8 cellular contexts compared by ENCODE assay signal in the genomic region with DNA sequence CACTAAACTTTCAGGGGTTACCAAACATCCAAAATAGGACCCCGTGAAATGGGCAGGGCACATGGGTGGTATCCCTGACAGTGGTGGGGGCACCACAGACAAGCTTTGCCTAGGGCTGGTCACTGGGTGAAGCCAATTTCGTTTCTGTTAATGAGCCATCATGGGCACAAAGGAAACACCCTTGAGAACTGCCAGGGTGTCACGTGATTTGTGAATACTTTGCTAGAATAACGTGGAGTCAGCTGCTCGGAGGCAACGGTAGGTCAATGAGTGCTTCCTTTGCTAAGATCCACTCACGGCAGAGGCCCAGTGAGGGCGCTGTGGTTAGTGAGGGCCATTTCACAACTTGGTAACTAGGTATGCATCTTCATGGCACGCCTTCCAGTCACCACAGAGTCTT.
"Had no signal": no experiment of that assay in that cellular context is flagged by ENCODE, and none has a peak within 500 bp of the region (broad histone marks: within the 10 kb centered on the region; RNA-seq: fewer than 3 reads in every experiment).

No MANE protein-coding gene starts in this region.

- H3K4me3 Mint-ChIP-seq: HFFc6, IgD-negative memory B cell had no signal

- FAIRE-seq: HTR-8/SVneo had no signal

- H3K4me3 ChIP-seq: GM23248, HAP-1 had no signal

- H3K27ac Mint-ChIP-seq: HFFc6, IgD-negative memory B cell had no signal

- DNase-seq: GM23248, GOT3, H7, HFFc6 had no signal

- H3K36me3 ChIP-seq: HAP-1 had no signal

- H3K9ac ChIP-seq: GM23248 had no signal

- ATAC-seq: HCT116 had no signal

- H3K27me3 Mint-ChIP-seq: IgD-negative memory B cell had no signal

- H2AFZ ChIP-seq: GM23248 had no signal

- H3K4me1 ChIP-seq: HAP-1 had no signal

- H3K27ac ChIP-seq: GM23248 had no signal
